ENCODE assay signal across 9 cellular contexts in the genomic region with DNA sequence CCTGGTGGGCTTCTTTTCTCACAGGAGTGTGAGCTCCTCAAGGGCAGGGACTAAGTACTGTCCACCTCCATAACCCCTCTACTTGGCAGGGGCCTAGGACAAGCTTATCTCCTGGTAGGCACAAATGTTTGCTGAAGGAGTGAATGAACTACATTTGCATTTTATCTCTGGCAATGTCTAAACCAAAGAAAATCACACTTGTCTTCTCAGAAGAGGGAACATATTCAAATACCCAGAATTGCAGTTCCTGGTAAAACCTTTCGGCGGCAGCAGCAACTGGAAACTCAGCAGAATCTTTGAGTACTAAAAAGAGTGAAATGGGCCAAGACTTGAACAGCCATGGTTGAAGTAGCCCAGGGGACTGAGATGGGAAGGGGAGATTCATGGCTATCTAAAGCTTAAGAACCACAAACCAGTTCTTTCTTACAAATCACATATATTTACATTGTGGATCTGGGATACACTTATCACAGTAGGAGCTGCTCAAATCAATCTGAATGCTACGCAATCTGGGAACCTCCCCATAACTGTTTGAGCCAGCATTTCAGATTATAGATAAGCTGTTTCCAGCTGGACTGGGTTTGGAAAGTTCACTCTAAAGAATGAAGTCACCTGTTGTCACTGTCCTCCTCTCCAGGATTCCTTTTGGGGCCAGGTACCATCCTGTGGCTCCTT. TPM values are rescaled to one million over a fixed set of nuclear protein-coding genes. Genes with fewer than 3 reads are reported as not detected.
DNase-seq lines count a peak whose midpoint lies in the region; ATAC-seq, FAIRE-seq and TF ChIP-seq lines count a peak whose summit lies in the region.
"Had no signal": no experiment of that assay in that cellular context is flagged by ENCODE, and none has a peak within 500 bp of the region (broad histone marks: within the 10 kb centered on the region; RNA-seq: fewer than 3 reads in every experiment).

No MANE protein-coding gene starts in this region.

- intact Hi-C loops in activated CD4-positive, alpha-beta T cell treated with anti-CD3 and anti-CD28 coated beads, Interleukin-2, amount 10 ng/mL, durations not matched to agents 24 days and 14 days (cut with micrococcal nuclease): loop anchor here (2.0 kb wide), 1 partner anchor 43 kb away; the partner anchor contains the start of gene IMP3

- H3K36me3 Mint-ChIP-seq in activated CD4-positive, alpha-beta T cell treated with anti-CD3 and anti-CD28 coated beads, Interleukin-2, amount 10 ng/mL, durations not matched to agents 24 days and 14 days (ENCODE audit: low read depth): peaks cover 52% of the 10 kb centered on the region

- H3K27ac Mint-ChIP-seq in activated CD4-positive, alpha-beta T cell treated with anti-CD3 and anti-CD28 coated beads, Interleukin-2, amount 10 ng/mL, durations not matched to agents 24 days and 14 days: peak overlapping the region; percentile 85

- ATAC-seq in A549 (peak; percentile 45 to 65; a peak in 2 of 6 replicates), HG03280 (IDR thresholded peaks at IDR 0.05; ENCODE audit: unreplicated experiment) (no peak), HG02840 (IDR thresholded peaks at IDR 0.05; ENCODE audit: low FRiP score, unreplicated experiment) (no peak), GM19452 (IDR thresholded peaks at IDR 0.05; ENCODE audit: unreplicated experiment) (no peak), HG03175 (IDR thresholded peaks at IDR 0.05; ENCODE audit: unreplicated experiment) (no peak)

- TF ChIP-seq EP300 in A549 (IDR thresholded peaks at IDR 0.05): no peak

- no peaks in the 10 kb centered on the region for H3K9me3 Mint-ChIP-seq in activated CD4-positive, alpha-beta T cell treated with anti-CD3 and anti-CD28 coated beads, Interleukin-2, amount 10 ng/mL, durations not matched to agents 24 days and 14 days

- no peak overlapping the region for H3K27ac ChIP-seq in A549

- CTCF ChIA-PET in A549 (lab: Yijun Ruan, JAX): interaction anchor here (0.5 to 5.4 kb wide), 27 partner anchors 9 to 230 kb away, joined by 3 to 23 read pairs (median 4); partner anchors contain the start of genes IMP3 and SNX33

- H3K4me2 ChIP-seq in A549: no peak overlapping the region

- POLR2A ChIA-PET in A549 (lab: Yijun Ruan, JAX): interaction anchor here (1.1 kb wide), 1 partner anchor 144 kb away, joined by 3 read pairs; no protein-coding TSS in a partner anchor

- no peaks in the 10 kb centered on the region for H3K27me3 Mint-ChIP-seq in activated CD4-positive, alpha-beta T cell treated with anti-CD3 and anti-CD28 coated beads, Interleukin-2, amount 10 ng/mL, durations not matched to agents 24 days and 14 days

- peak; percentile 36; the same call in 2 of the 3 replicates for TF ChIP-seq CTCF in A549 (IDR thresholded peaks at IDR 0.05)
- TF ChIP-seq CTCF in foreskin fibroblast (IDR thresholded peaks at IDR 0.05; ENCODE audit: low read depth, low read length): peak; percentile 20

- no peak for FAIRE-seq in A549 (lab: Jason Lieb, UNC)
- peak; percentile 33 for FAIRE-seq in GM19239 (lab: Jason Lieb, UNC)
- FAIRE-seq: GM18507 had no signal

- DNase-seq in A549 (ENCODE audit: low read depth in 1 of 2, low spot score in 1 of 2) (peak; percentile 33 to 38), GM19239 (ENCODE audit: insufficient read length, low spot score) (no peak), foreskin fibroblast (peak in 1 of 2 donors; percentile 26)
- DNase-seq in activated CD4-positive, alpha-beta T cell treated with anti-CD3 and anti-CD28 coated beads, Interleukin-2, amount 10 ng/mL, durations not matched to agents 24 days and 14 days: peak; percentile 88

- TF ChIP-seq RAD21 in A549 (conservative IDR thresholded peaks at IDR 0.05 in 1 of 2, IDR thresholded peaks at IDR 0.05 in 1 of 2): peak in 1 of 2 experiments; percentile 36; a peak in 2 of 5 replicates

- H3K4me3 ChIP-seq in A549: no peak overlapping the region
- no peak overlapping the region for H3K4me3 ChIP-seq in foreskin fibroblast (ENCODE audit: low read depth in 1 of 2, low read length in 2 of 2)

- peak overlapping the region; percentile 74 for H3K4me3 Mint-ChIP-seq in activated CD4-positive, alpha-beta T cell treated with anti-CD3 and anti-CD28 coated beads, Interleukin-2, amount 10 ng/mL, durations not matched to agents 24 days and 14 days

- peaks cover 36% of the 10 kb centered on the region for H3K4me1 Mint-ChIP-seq in activated CD4-positive, alpha-beta T cell treated with anti-CD3 and anti-CD28 coated beads, Interleukin-2, amount 10 ng/mL, durations not matched to agents 24 days and 14 days

- TF ChIP-seq POLR2A in A549 (IDR thresholded peaks at IDR 0.05; ENCODE audit: low read length): no peak

- H3K9me3 ChIP-seq in A549: no peaks in the 10 kb centered on the region

- WGBS in A549 (ENCODE audit: missing lambda C conversion rate): 93% methylated on average over 3 of the region's 3 CpGs

- H3K4me1 ChIP-seq in A549: no peaks in the 10 kb centered on the region

TF ChIP-seq in A549, 52 proteins besides CTCF, POLR2A, EP300 and RAD21:
- TF ChIP-seq POLR2AphosphoS2 (conservative IDR thresholded peaks at IDR 0.05; ENCODE audit: low read length) (no peak), KDM1A (IDR thresholded peaks at IDR 0.05; ENCODE audit: low read depth) (no peak), RCOR1 (IDR thresholded peaks at IDR 0.05; ENCODE audit: low read depth, low read length) (no peak), HDAC2 (IDR thresholded peaks at IDR 0.05) (no peak), MYC (IDR thresholded peaks at IDR 0.05; ENCODE audit: borderline replicate concordance, low read length) (no peak), HOXB13 (CRISPR knock-in tag; IDR thresholded peaks at IDR 0.05; ENCODE audit: low read depth) (no peak), FOSB (CRISPR knock-in tag; IDR thresholded peaks at IDR 0.05) (no peak), MAX (IDR thresholded peaks at IDR 0.05) (no peak), RNF2 (IDR thresholded peaks at IDR 0.05; ENCODE audit: borderline replicate concordance, low read depth) (no peak)

RNA-seq across cellular contexts. Expression of gene PTPN9, which starts 18.7 kb away (rescaled TPM):
- polyA plus RNA-seq in A549 (2011; rRNA removed): 60.2 and 71.2 TPM in 2 replicates
- 27.7 and 47.2 TPM in 2 replicates for polyA plus RNA-seq in A549 (2012; cell fraction: cytosol; rRNA removed)
- 27.3 and 40.0 TPM in 2 replicates for polyA plus RNA-seq in A549 (2012; cell fraction: nucleus; rRNA removed)
- polyA plus RNA-seq in A549 (2017; fragmentation: RNase III; extraction: RNeasy Plus Mini Kit Qiagen cat#74134 plus additional on column Dnase treatment): 25.5 to 31.1 TPM (median 29.5 TPM) in 3 replicates
- 104 and 109 TPM in 2 replicates for polyA minus RNA-seq in A549 (2011; rRNA and poly(A)+ RNA removed)
- 21.0 and 23.6 TPM in 2 replicates for total RNA-seq in activated CD4-positive, alpha-beta T cell treated with anti-CD3 and anti-CD28 coated beads, Interleukin-2, amount 10 ng/mL, durations not matched to agents 24 days and 14 days

RNA-seq across cellular contexts. Expression of gene SNUPN, which starts 27.7 kb away (rescaled TPM):
- 33.6 and 38.5 TPM in 2 replicates for polyA plus RNA-seq in A549 (2011; rRNA removed)
- polyA plus RNA-seq in A549 (2012; cell fraction: cytosol; rRNA removed): 21.7 and 25.1 TPM in 2 replicates
- polyA plus RNA-seq in A549 (2012; cell fraction: nucleus; rRNA removed): 11.1 and 16.7 TPM in 2 replicates
- polyA plus RNA-seq in A549 (2017; fragmentation: RNase III; extraction: RNeasy Plus Mini Kit Qiagen cat#74134 plus additional on column Dnase treatment): 29.2 to 30.1 TPM (median 30.1 TPM) in 3 replicates
- polyA minus RNA-seq in A549 (2011; rRNA and poly(A)+ RNA removed): 16.4 and 18.2 TPM in 2 replicates
- 33.7 and 34.5 TPM in 2 replicates for total RNA-seq in activated CD4-positive, alpha-beta T cell treated with anti-CD3 and anti-CD28 coated beads, Interleukin-2, amount 10 ng/mL, durations not matched to agents 24 days and 14 days

RNA-seq across cellular contexts. Expression of gene IMP3, which starts 42.2 kb away (rescaled TPM):
- polyA plus RNA-seq in A549 (2011; rRNA removed) (80.6 and 94.7 TPM in 2 replicates), A549 (2017; fragmentation: RNase III; extraction: RNeasy Plus Mini Kit Qiagen cat#74134 plus additional on column Dnase treatment) (87.1 to 90.0 TPM (median 88.6 TPM) in 3 replicates)
- 152 and 188 TPM in 2 replicates for polyA plus RNA-seq in A549 (2012; cell fraction: cytosol; rRNA removed)
- 182 and 230 TPM in 2 replicates for polyA plus RNA-seq in A549 (2012; cell fraction: nucleus; rRNA removed)
- polyA minus RNA-seq in A549 (2011; rRNA and poly(A)+ RNA removed): 24.8 and 25.0 TPM in 2 replicates
- total RNA-seq in activated CD4-positive, alpha-beta T cell treated with anti-CD3 and anti-CD28 coated beads, Interleukin-2, amount 10 ng/mL, durations not matched to agents 24 days and 14 days: 108 and 112 TPM in 2 replicates

RNA-seq across cellular contexts. Expression of gene SNX33, which starts 49.9 kb away (rescaled TPM):
- polyA plus RNA-seq in A549 (2011; rRNA removed): 8.4 and 10.7 TPM in 2 replicates
- polyA plus RNA-seq in A549 (2012; cell fraction: cytosol; rRNA removed): 5.3 and 7.3 TPM in 2 replicates
- polyA plus RNA-seq in A549 (2012; cell fraction: nucleus; rRNA removed): 9.0 and 10.2 TPM in 2 replicates
- 8.1 to 11.6 TPM (median 11.2 TPM) in 3 replicates for polyA plus RNA-seq in A549 (2017; fragmentation: RNase III; extraction: RNeasy Plus Mini Kit Qiagen cat#74134 plus additional on column Dnase treatment)
- 19.7 and 21.2 TPM in 2 replicates for polyA minus RNA-seq in A549 (2011; rRNA and poly(A)+ RNA removed)
- total RNA-seq in activated CD4-positive, alpha-beta T cell treated with anti-CD3 and anti-CD28 coated beads, Interleukin-2, amount 10 ng/mL, durations not matched to agents 24 days and 14 days: 4.1 TPM in 2 replicates

Comparison
In these comparisons a context has a peak if more than half of its experiments do, and no peak if none do; other contexts are left out.
1. ATAC-seq: peak in A549 (2 of 2); none in HG03280 (single experiment), HG02840 (single experiment), GM19452 (single experiment) and HG03175 (single experiment).